In the genomic region with DNA sequence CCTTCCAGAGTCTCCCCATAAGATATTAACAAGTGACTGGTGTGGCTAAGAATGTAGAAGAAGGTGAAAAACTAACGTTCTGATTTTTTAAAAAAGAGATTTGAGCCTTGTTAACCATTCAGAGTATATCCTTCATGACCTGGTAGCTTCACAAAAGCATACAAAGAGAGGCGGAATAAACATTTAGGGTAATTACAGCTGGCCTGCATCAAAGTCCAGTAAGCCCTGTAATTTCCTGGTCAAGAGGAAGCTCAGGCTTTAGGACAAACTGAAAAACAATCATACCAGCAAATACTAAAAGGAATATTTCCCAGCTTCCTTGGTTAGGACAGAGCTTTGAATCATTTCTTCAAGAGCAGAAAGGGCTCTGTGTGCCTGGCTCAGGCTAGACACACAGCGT, we compare ENCODE assay signal across 26 cellular contexts.
"Had no signal": no experiment of that assay in that cellular context is flagged by ENCODE, and none has a peak within 500 bp of the region (broad histone marks: within the 10 kb centered on the region; RNA-seq: fewer than 3 reads in every experiment).

No MANE protein-coding gene starts in this region.

- H3K4me2 ChIP-seq: neural progenitor cell had no signal

- H3K4me1 ChIP-seq: ascending aorta, esophagus squamous epithelium, neural progenitor cell, parathyroid adenoma, psoas muscle, right atrium auricular region, thyroid gland, upper lobe of left lung, vagina had no signal

- H3K4me3 Mint-ChIP-seq: activated naive CD8-positive, alpha-beta T cell; brain; dendritic cell treated with granulocyte-macrophage colony-stimulating factor and Interleukin-4, amounts not matched to agents 40 ng/mL and 50 ng/mL, for 4 days; mesothelial cell of epicardium; natural killer cell; neural progenitor cell; T-cell had no signal

- H3K27me3 Mint-ChIP-seq: brain; dendritic cell treated with granulocyte-macrophage colony-stimulating factor and Interleukin-4, amounts not matched to agents 40 ng/mL and 50 ng/mL, for 4 days had no signal

- H3K4me1 Mint-ChIP-seq: mesothelial cell of epicardium, natural killer cell, neural progenitor cell, T-cell had no signal

- H3K9me3 ChIP-seq: psoas muscle, thyroid gland, vagina had no signal

- H3K27ac ChIP-seq: ascending aorta, cardiac muscle cell, neural progenitor cell, parathyroid adenoma, psoas muscle, right atrium auricular region, thyroid gland, vagina had no signal

- ATAC-seq: natural killer cell; psoas muscle; stimulated activated naive CD8-positive, alpha-beta T cell treated with anti-CD3 and anti-CD28 coated beads, Interleukin-15, Interleukin-2, amounts not matched to agents 100 U/mL and 50 U/mL, for 24 hours; T-cell had no signal

- H3K36me3 Mint-ChIP-seq: activated naive CD8-positive, alpha-beta T cell; mesothelial cell of epicardium; natural killer cell; neural progenitor cell; T-cell had no signal

- H3K36me3 ChIP-seq: ascending aorta, cardiac muscle cell, esophagus squamous epithelium, neural progenitor cell, right atrium auricular region, thyroid gland, upper lobe of left lung, vagina had no signal

- H2AFZ ChIP-seq: neural progenitor cell, parathyroid adenoma had no signal

- DNase-seq: activated CD4-positive, alpha-beta T cell treated with anti-CD3 and anti-CD28 coated beads for 4 hours; activated CD4-positive, alpha-beta T cell treated with anti-CD3 and anti-CD28 coated beads, Interleukin-2, amount 50 U/mL, for 4 hours; activated effector memory CD4-positive, alpha-beta T cell treated with Interleukin-2 at 50 U/mL for 16 hours; activated naive CD4-positive, alpha-beta T cell treated with Interleukin-2 at 50 U/mL for 16 hours; activated T-cell treated with anti-CD3 and anti-CD28 coated beads for 4 hours; effector CD4-positive, alpha-beta T cell; esophagus squamous epithelium; foreskin melanocyte; natural killer cell; occipital lobe; psoas muscle; stimulated activated CD4-positive, alpha-beta T cell treated with anti-CD3 and anti-CD28 coated beads, Interleukin-2, amount 100 ng/mL, for 48 hours; stimulated activated naive CD8-positive, alpha-beta T cell treated with anti-CD3 and anti-CD28 coated beads, Interleukin-15, Interleukin-2, amounts not matched to agents 100 U/mL and 50 U/mL, for 24 hours; T-cell; thyroid gland; upper lobe of left lung had no signal

- H3K27me3 ChIP-seq: ascending aorta, esophagus squamous epithelium, neural progenitor cell, right atrium auricular region, thyroid gland, upper lobe of left lung, vagina had no signal

- H3K9ac ChIP-seq: neural progenitor cell, parathyroid adenoma had no signal

- H3K4me3 ChIP-seq: ascending aorta, cardiac muscle cell, esophagus squamous epithelium, neural progenitor cell, psoas muscle, right atrium auricular region, thyroid gland, upper lobe of left lung, vagina had no signal

- H3K27ac Mint-ChIP-seq: activated naive CD8-positive, alpha-beta T cell; brain; dendritic cell treated with granulocyte-macrophage colony-stimulating factor and Interleukin-4, amounts not matched to agents 40 ng/mL and 50 ng/mL, for 4 days; mesothelial cell of epicardium; natural killer cell; neural progenitor cell; T-cell had no signal
